ENCODE assay signal across 8 cellular contexts in genomic region chr6:109094351-109095035, GRCh38. TPM values are rescaled to one million over a fixed set of nuclear protein-coding genes. Genes with fewer than 3 reads are reported as not detected.
A peak's percentile ranks its signal among the peaks of the same experiment; 100 is the strongest.
DNase-seq lines count a peak whose midpoint lies in the region; ATAC-seq, FAIRE-seq and TF ChIP-seq lines count a peak whose summit lies in the region.

Gene SESN1, minus strand, starts transcription at chr6:109094846. Its CDS starts 773 bp downstream, at chr6:109094073.

- H3K4me3 ChIP-seq in GM12865 (ENCODE audit: low read depth, low read length), result peak within 1 kb of the TSS; percentile 77
- peak within 1 kb of the TSS; percentile 79 for H3K4me3 ChIP-seq in SU-DHL-6 (ENCODE audit: insufficient read depth, low read length, poor library complexity, severe bottlenecking)
- H3K4me3 ChIP-seq in pancreas, result peak within 1 kb of the TSS; percentile 46 to 69 (median 66)
- peak within 1 kb of the TSS; percentile 50 to 80 (median 64) for H3K4me3 ChIP-seq in thyroid gland (replicated peaks in 1 of 3)

- H3K4me1 Mint-ChIP-seq in activated naive CD8-positive, alpha-beta T cell treated with anti-CD3 and anti-CD28 coated beads, Interleukin-2, amount 10 ng/mL, durations not matched to agents 7 days and 5 days, result peaks cover 47% of the 10 kb centered on the region

- H3K27ac ChIP-seq in SU-DHL-6 (ENCODE audit: low read depth, low read length), result peak within 1 kb of the TSS; percentile 86
- H3K27ac ChIP-seq in pancreas, result peak within 1 kb of the TSS; percentile 91 to 97 (median 95)
- peak within 1 kb of the TSS; percentile 80 to 99 (median 98) for H3K27ac ChIP-seq in thyroid gland

- H3K9me2 ChIP-seq in SU-DHL-6 (replicated peaks; ENCODE audit: insufficient read depth, low read length), result no peaks in the 10 kb centered on the region

- H3K27me3 ChIP-seq in SU-DHL-6 (ENCODE audit: low read length), result no peaks in the 10 kb centered on the region
- no peaks in the 10 kb centered on the region for H3K27me3 ChIP-seq in pancreas
- no peaks in the 10 kb centered on the region for H3K27me3 ChIP-seq in thyroid gland

- peak; percentile 98 for DNase-seq in GM12865 (ENCODE audit: low read depth)
- peak; percentile 78 for DNase-seq in NCI-H1092 treated with DMSO at 0.1 percent for 48 hours (lab: John Stamatoyannopoulos, UW)
- peak; percentile 95 for DNase-seq in activated naive CD8-positive, alpha-beta T cell treated with anti-CD3 and anti-CD28 coated beads, Interleukin-2, amount 10 ng/mL, durations not matched to agents 7 days and 5 days
- DNase-seq in Right ventricle myocardium inferior (ENCODE audit: missing footprints), result peak; percentile 97
- peak; percentile 87 to 95 (median 92) for DNase-seq in pancreas
- peak; percentile 94 to 98 for DNase-seq in thyroid gland

- no peaks in the 10 kb centered on the region for H3F3A ChIP-seq in SU-DHL-6 (ENCODE audit: insufficient read depth)

- peak; percentile 59 for ATAC-seq in HG02623 (IDR thresholded peaks at IDR 0.05; ENCODE audit: unreplicated experiment)
- peak; percentile 80 for ATAC-seq in activated naive CD8-positive, alpha-beta T cell treated with anti-CD3 and anti-CD28 coated beads, Interleukin-2, amount 10 ng/mL, durations not matched to agents 7 days and 5 days (ENCODE audit: low read depth)
- peak; percentile 95 for ATAC-seq in Right ventricle myocardium inferior
- ATAC-seq in pancreas, result peak; percentile 79 to 88 (median 84)

- FAIRE-seq in pancreas (lab: Jason Lieb, UNC), result no peak

- no peaks in the 10 kb centered on the region for H3K9me3 Mint-ChIP-seq in activated naive CD8-positive, alpha-beta T cell treated with anti-CD3 and anti-CD28 coated beads, Interleukin-2, amount 10 ng/mL, durations not matched to agents 7 days and 5 days

- peaks cover 0 to 18% (median 16%) of the 10 kb centered on the region in 3 donors for H3K4me1 ChIP-seq in pancreas
- peaks cover 17 to 20% of the 10 kb centered on the region in 2 donors for H3K4me1 ChIP-seq in thyroid gland

- no peaks in the 10 kb centered on the region for H4K20me1 ChIP-seq in SU-DHL-6 (ENCODE audit: low read depth, low read length)

- H3K9me3 ChIP-seq in SU-DHL-6 (ENCODE audit: insufficient read depth, low read length) (no peaks in the 10 kb centered on the region), pancreas (no peaks in the 10 kb centered on the region), thyroid gland (no peaks in the 10 kb centered on the region)

- POLR2A ChIA-PET in activated naive CD8-positive, alpha-beta T cell treated with anti-CD3 and anti-CD28 coated beads, Interleukin-2, amount 10 ng/mL, durations not matched to agents 7 days and 5 days (lab: Charles Lee), result interaction anchor here (0.6 to 3.2 kb wide), 23 partner anchors 10 to 1721 kb away, joined by 3 to 40 read pairs (median 4); partner anchors contain the start of genes ARMC2, CD164, CDK19 and PPIL6

- no peaks in the 10 kb centered on the region for H3K27me3 Mint-ChIP-seq in activated naive CD8-positive, alpha-beta T cell treated with anti-CD3 and anti-CD28 coated beads, Interleukin-2, amount 10 ng/mL, durations not matched to agents 7 days and 5 days

- peak within 1 kb of the TSS; percentile 96 for H2AFZ ChIP-seq in SU-DHL-6 (ENCODE audit: low read depth, low read length, severe bottlenecking)

- H3K36me3 ChIP-seq in SU-DHL-6 (ENCODE audit: low read length) (no peaks in the 10 kb centered on the region), pancreas (no peaks in the 10 kb centered on the region), thyroid gland (no peaks in the 10 kb centered on the region)

- TF ChIP-seq POLR2A in thyroid gland (IDR thresholded peaks at IDR 0.05), result peak; percentile 64 to 95

- WGBS in pancreas, 2 donors, result 0 to 1% methylated on average over 52 to 68 of the region's 68 CpGs
- WGBS in thyroid gland, 2 donors, result 0 to 2% methylated on average over 10 to 19 of the region's 68 CpGs

- H3K9ac ChIP-seq in SU-DHL-6 (ENCODE audit: low read length), result peak within 1 kb of the TSS; percentile 86

- H3K36me3 Mint-ChIP-seq in activated naive CD8-positive, alpha-beta T cell treated with anti-CD3 and anti-CD28 coated beads, Interleukin-2, amount 10 ng/mL, durations not matched to agents 7 days and 5 days, result peaks cover 8% of the 10 kb centered on the region

- TF ChIP-seq CTCF in GM12865 (IDR thresholded peaks at IDR 0.05; ENCODE audit: insufficient read depth, low read depth, low read length, missing control alignments) (no peak), SU-DHL-6 (IDR thresholded peaks at IDR 0.05; ENCODE audit: insufficient read depth, low read length, poor library complexity, severe bottlenecking) (no peak), pancreas (IDR thresholded peaks at IDR 0.05) (no peak), thyroid gland (IDR thresholded peaks at IDR 0.05) (no peak)

- H3K4me3 Mint-ChIP-seq in activated naive CD8-positive, alpha-beta T cell treated with anti-CD3 and anti-CD28 coated beads, Interleukin-2, amount 10 ng/mL, durations not matched to agents 7 days and 5 days, result peak within 1 kb of the TSS; percentile 95

- H3K27ac Mint-ChIP-seq in activated naive CD8-positive, alpha-beta T cell treated with anti-CD3 and anti-CD28 coated beads, Interleukin-2, amount 10 ng/mL, durations not matched to agents 7 days and 5 days, result peak within 1 kb of the TSS; percentile 99

- H3K4me2 ChIP-seq in SU-DHL-6 (ENCODE audit: low read depth, low read length, poor library complexity, severe bottlenecking), result peak within 1 kb of the TSS; percentile 91

- intact Hi-C loops in Right ventricle myocardium inferior (cut with DNase I) (loop anchor here (1.0 to 5.0 kb wide), 3 partner anchors 123 to 289 kb away; no protein-coding TSS in a partner anchor), pancreas (cut with DNase I) (no loop called here), thyroid gland (cut with DNase I) (loop anchor here (10.0 kb wide), 1 partner anchor 540 kb away; no protein-coding TSS in a partner anchor)

- peaks cover 4% of the 10 kb centered on the region; the same call in 1 of the 2 replicates for H3K79me2 ChIP-seq in SU-DHL-6 (ENCODE audit: insufficient read depth, low read length)

RNA-seq across cellular contexts. Expression of gene SESN1, which starts in this region (rescaled TPM):
- total RNA-seq in activated naive CD8-positive, alpha-beta T cell treated with anti-CD3 and anti-CD28 coated beads, Interleukin-2, amount 10 ng/mL, durations not matched to agents 7 days and 5 days, result 10 to 100 TPM; 43.0 to 48.4 TPM
- total RNA-seq in Right ventricle myocardium inferior, result 60.2 TPM
- 10 to 100 TPM in 5 of 6 donors, 1 to 10 TPM in 1; 8.5 to 22.4 (median 15.6) TPM for total RNA-seq in pancreas
- 10 to 100 TPM; 16.0 to 19.2 TPM for polyA plus RNA-seq in pancreas
- total RNA-seq in thyroid gland, result 10 to 100 TPM; 43.8 to 68.1 (median 58.1) TPM

Comparison
In these comparisons a context has a peak if more than half of its experiments do, and no peak if none do; other contexts are left out.
1. Peak in every context shown above with its lines: DNase-seq, ATAC-seq, H3K4me3 ChIP-seq and H3K27ac ChIP-seq.
2. intact Hi-C loops: an anchor here in Right ventricle myocardium inferior (1.0 to 5.0 kb wide) and thyroid gland (10.0 kb wide); none called in pancreas.